In genomic region chr1:144413404-144414118, GRCh38 we compare ENCODE assay signal across 11 cellular contexts. TPM values are rescaled to one million over a fixed set of nuclear protein-coding genes. Genes with fewer than 3 reads are reported as not detected.
DNase-seq lines count a peak whose midpoint lies in the region; ATAC-seq, FAIRE-seq and TF ChIP-seq lines count a peak whose summit lies in the region.
"Not testable (repeated sequence)": the region's sequence is repeated elsewhere in the genome, so short reads cannot be mapped to it uniquely, and the experiment has no call there.
"Had no signal": no experiment of that assay in that cellular context is flagged by ENCODE, and none has a peak within 500 bp of the region (broad histone marks: within the 10 kb centered on the region; RNA-seq: fewer than 3 reads in every experiment).

No MANE protein-coding gene starts in this region.

- H3K4me2 ChIP-seq in GM12878 (ENCODE audit: control insufficient read depth, insufficient read depth): 0 out of 2 replicates have a peak overlapping the region, but pooled peaks have one; percentile 13

- in situ Hi-C loops in GM12878 (cut with MboI): not testable (repeated sequence)

- POLR2A ChIA-PET in activated B cell treated with CpG ODN at 0.5 μM for 24 hours (lab: Charles Lee); GM12878 (lab: Charles Lee): not testable (repeated sequence)

- H3K9me3 Mint-ChIP-seq in activated B cell treated with CpG ODN at 0.5 μM for 24 hours: not testable (repeated sequence)

- H3K27me3 Mint-ChIP-seq in activated B cell treated with CpG ODN at 0.5 μM for 24 hours: not testable (repeated sequence)

- CTCF ChIA-PET in activated B cell treated with CpG ODN at 0.5 μM for 24 hours (lab: Charles Lee); GM12878 (lab: Yijun Ruan, JAX): not testable (repeated sequence)

- not testable (repeated sequence) for H3K36me3 Mint-ChIP-seq in activated B cell treated with CpG ODN at 0.5 μM for 24 hours (ENCODE audit: low read depth)

- BruUV-seq in GM12878 (replicated peaks; lab: Mats Ljungman, UMichigan): not testable (repeated sequence)

- SMC1A ChIA-PET in GM12878 (lab: Charles Lee; ENCODE audit: uncharacterized antibody, unreplicated experiment): not testable (repeated sequence)

- not testable (repeated sequence) for TF ChIP-seq CTCF in activated B cell treated with CpG ODN at 0.5 μM for 24 hours (IDR thresholded peaks at IDR 0.05); GM12878 (IDR thresholded peaks at IDR 0.05 in 2 of 3, conservative IDR thresholded peaks at IDR 0.05 in 1 of 3; ENCODE audit: control insufficient read depth in 2 of 3, extremely low read depth in 1 of 3, insufficient read depth in 1 of 3, low read depth in 3 of 3, low read length in 3 of 3); esophagus squamous epithelium (IDR thresholded peaks at IDR 0.05); right lobe of liver (IDR thresholded peaks at IDR 0.05); prostate gland (IDR thresholded peaks at IDR 0.05)

- not testable (repeated sequence) for DNase-seq in activated B cell treated with CpG ODN at 0.5 μM for 24 hours; GM12878 (ENCODE audit: low read depth, low spot score); esophagus squamous epithelium (lab: John Stamatoyannopoulos, UW); right lobe of liver; prostate gland (ENCODE audit: low spot score)

- not testable (repeated sequence) for TF ChIP-seq RAD21 in GM12878 (IDR thresholded peaks at IDR 0.05; ENCODE audit: insufficient read depth, low read depth, low read length)

- 34% methylated on average over 8 of the region's 26 CpGs for WGBS in HUES64
- 40% methylated on average over 15 of the region's 26 CpGs for WGBS in GM12878 (ENCODE audit: insufficient coverage, insufficient replicate concordance, low lambda C conversion rate, missing lambda C conversion rate)
- 19 to 33% methylated on average over 2 to 3 of the region's 26 CpGs for WGBS in esophagus squamous epithelium, 2 donors
- WGBS in right lobe of liver (ENCODE audit: insufficient coverage, low coverage, low lambda C conversion rate, missing lambda C conversion rate): 66% methylated on average over 3 of the region's 26 CpGs
- WGBS in prostate gland: 23% methylated on average over 10 of the region's 26 CpGs
- 57% methylated on average over 14 of the region's 26 CpGs for WGBS in urinary bladder

- not testable (repeated sequence) for H4K20me1 ChIP-seq in GM12878 (ENCODE audit: control insufficient read depth, insufficient read depth)

- not testable (repeated sequence) for H3K9me3 ChIP-seq in HUES64 (ENCODE audit: insufficient read depth, low read depth, low read length); GM12878 (replicated peaks; ENCODE audit: control insufficient read depth, insufficient read depth, low read length); esophagus squamous epithelium; right lobe of liver; prostate gland

- not testable (repeated sequence) for TF ChIP-seq POLR2A in GM12878 (IDR thresholded peaks at IDR 0.05; ENCODE audit: low read depth, low read length); esophagus squamous epithelium (IDR thresholded peaks at IDR 0.05); right lobe of liver (IDR thresholded peaks at IDR 0.05); prostate gland (IDR thresholded peaks at IDR 0.05)

- not testable (repeated sequence) for TF ChIP-seq EP300 in GM12878 (IDR thresholded peaks at IDR 0.05; ENCODE audit: borderline replicate concordance in 1 of 2, control insufficient read depth in 1 of 2, low read depth in 2 of 2, low read length in 2 of 2)

- not testable (repeated sequence) for H3K27ac ChIP-seq in HUES64 (ENCODE audit: low read depth, low read length); GM12878 (ENCODE audit: control insufficient read depth, insufficient read depth); right lobe of liver; urinary bladder (ENCODE audit: low read depth)
- H3K27ac ChIP-seq in esophagus squamous epithelium: peak overlapping the region in 3 of 4 donors; percentile 75 to 89 (median 88)
- peak overlapping the region; percentile 86 to 93 for H3K27ac ChIP-seq in prostate gland

- not testable (repeated sequence) for H3K36me3 ChIP-seq in HUES64 (ENCODE audit: insufficient read depth, low read length); GM12878 (ENCODE audit: control insufficient read depth in 2 of 2, insufficient read depth in 2 of 2, low read length in 1 of 2); esophagus squamous epithelium; right lobe of liver; prostate gland; urinary bladder (ENCODE audit: insufficient read depth)

- H3K4me3 ChIP-seq in HUES64 (ENCODE audit: low read length) (peak overlapping the region; percentile 55), esophagus squamous epithelium (peak overlapping the region in 3 of 4 donors; percentile 51 to 62 (median 59)), right lobe of liver (peak overlapping the region; percentile 25 to 48 (median 47)), prostate gland (peak overlapping the region; percentile 40 to 41), urinary bladder (ENCODE audit: low read depth, low read length) (peak overlapping the region; percentile 31)
- H3K4me3 ChIP-seq in GM12878: not testable (repeated sequence)

- H3K27me3 ChIP-seq in HUES64 (ENCODE audit: insufficient read depth, low read length); GM12878 (replicated peaks in 1 of 2; ENCODE audit: control insufficient read depth in 2 of 2, insufficient read depth in 2 of 2, low read length in 1 of 2); esophagus squamous epithelium; right lobe of liver; prostate gland (replicated peaks; ENCODE audit: insufficient read depth): not testable (repeated sequence)

- RAD21 ChIA-PET in GM12878 (lab: Charles Lee; ENCODE audit: unreplicated experiment): not testable (repeated sequence)

- peak overlapping the region; percentile 88 for H3K4me3 Mint-ChIP-seq in activated B cell treated with CpG ODN at 0.5 μM for 24 hours

- not testable (repeated sequence) for H3K79me2 ChIP-seq in GM12878 (ENCODE audit: control insufficient read depth, insufficient read depth, low read length)

- not testable (repeated sequence) for H3K4me1 ChIP-seq in HUES64 (ENCODE audit: insufficient read depth, low read length); GM12878 (ENCODE audit: control insufficient read depth, insufficient read depth, low read length); esophagus squamous epithelium; right lobe of liver; prostate gland (replicated peaks); urinary bladder (ENCODE audit: insufficient read depth)

- H3K9ac ChIP-seq in HUES64 (ENCODE audit: low read depth, low read length); GM12878 (ENCODE audit: control insufficient read depth, insufficient read depth, low read length): not testable (repeated sequence)

- not testable (repeated sequence) for H2AFZ ChIP-seq in GM12878 (ENCODE audit: control insufficient read depth, low read depth, low read length)

- intact Hi-C loops in activated B cell treated with CpG ODN at 0.5 μM for 24 hours (cut with micrococcal nuclease); GM12878 (cut with micrococcal nuclease; ENCODE audit: unreplicated experiment); esophagus squamous epithelium (cut with DNase I); right lobe of liver (cut with DNase I); prostate gland (cut with DNase I): not testable (repeated sequence)

- FAIRE-seq in GM12878 (lab: Jason Lieb, UNC): not testable (repeated sequence)

- not testable (repeated sequence) for H3K4me1 Mint-ChIP-seq in activated B cell treated with CpG ODN at 0.5 μM for 24 hours

- H3K27ac Mint-ChIP-seq in activated B cell treated with CpG ODN at 0.5 μM for 24 hours: peak overlapping the region; percentile 93

- peak; percentile 17 for ATAC-seq in GM18502 (IDR thresholded peaks at IDR 0.05; ENCODE audit: poor library complexity, unreplicated experiment)
- ATAC-seq in activated B cell treated with CpG ODN at 0.5 μM for 24 hours (ENCODE audit: low read depth): peak; percentile 8
- ATAC-seq in GM12878: peak; percentile 11
- peak; percentile 5 to 32 (median 24) for ATAC-seq in right lobe of liver

RNA-seq across cellular contexts. Expression of gene PPIAL4E, which starts 40.1 kb away (rescaled TPM):
- not detected for polyA plus RNA-seq in HUES64 (2013, experiment 1 of 2)
- not detected for polyA plus RNA-seq in HUES64 (2013, experiment 2 of 2)
- total RNA-seq in activated B cell treated with CpG ODN at 0.5 μM for 24 hours (1.5 TPM in 2 replicates), GM12878 (2014; rRNA removed) (not detected in 2 replicates), GM12878 (2014; rRNA removed; fragmentation: Illumina TruSeq; extraction: Trizol) (not detected in 2 replicates), GM12878 (2021) (not detected in 2 replicates), esophagus squamous epithelium (not detected), right lobe of liver (not detected), prostate gland (not detected), urinary bladder (not detected)
- not detected in 2 replicates for total RNA-seq in GM12878 (2013; cell fraction: nucleolus; rRNA removed)
- not detected for polyA plus RNA-seq in GM12878 (2011; ENCODE audit: low read depth)
- polyA plus RNA-seq in GM12878 (2011; rRNA removed) (not detected in 2 replicates), GM12878 (2014; fragmentation: Illumina TruSeq; extraction: Trizol) (not detected in 2 replicates), GM12878 (2014; fragmentation: Nextera tagmentation; extraction: Ambion mirVana) (not detected), GM12878 (2014; rRNA removed) (not detected in 2 replicates), GM12878 (2016; fragmentation: Nextera tagmentation; extraction: Ambion mirVana) (not detected), urinary bladder (not detected)
- polyA plus RNA-seq in GM12878 (2011; cell fraction: cytosol; rRNA removed): not detected in 2 replicates
- polyA plus RNA-seq in GM12878 (2011; cell fraction: nucleus; rRNA removed): not detected in 2 replicates
- polyA plus RNA-seq in GM12878 (2012): not detected in 2 replicates
- not detected in 2 replicates for polyA minus RNA-seq in GM12878 (2011; rRNA and poly(A)+ RNA removed)
- polyA minus RNA-seq in GM12878 (2011; cell fraction: cytosol; rRNA and poly(A)+ RNA removed): not detected in 2 replicates
- not detected in 2 replicates for polyA minus RNA-seq in GM12878 (2011; cell fraction: nucleus; rRNA and poly(A)+ RNA removed)
- total RNA-seq: foreskin keratinocyte, liver, M059J had no signal
- polyA plus RNA-seq: foreskin keratinocyte, liver had no signal

RNA-seq across cellular contexts. Expression of gene NBPF15, which starts 47.9 kb away (rescaled TPM):
- polyA plus RNA-seq in HUES64 (2013, experiment 1 of 2): 11.3 TPM
- 15.8 TPM for polyA plus RNA-seq in HUES64 (2013, experiment 2 of 2)
- total RNA-seq in activated B cell treated with CpG ODN at 0.5 μM for 24 hours (48.8 and 62.9 TPM in 2 replicates), GM12878 (2014; rRNA removed) (16.7 and 18.4 TPM in 2 replicates), GM12878 (2014; rRNA removed; fragmentation: Illumina TruSeq; extraction: Trizol) (16.9 and 17.7 TPM in 2 replicates), GM12878 (2021) (18.7 and 24.0 TPM in 2 replicates), esophagus squamous epithelium (10 to 100 TPM in 1 of 4 donors, 1 to 10 TPM in 3; 7.7 to 16.6 (median 9.7) TPM), right lobe of liver (10 to 100 TPM; 16.1 to 52.4 (median 28.7) TPM), prostate gland (10 to 100 TPM; 16.9 to 18.1 TPM), urinary bladder (47.6 TPM)
- total RNA-seq in GM12878 (2013; cell fraction: nucleolus; rRNA removed): 67.6 and 69.0 TPM in 2 replicates
- polyA plus RNA-seq in GM12878 (2011; ENCODE audit: low read depth): 12.3 TPM
- polyA plus RNA-seq in GM12878 (2011; rRNA removed) (35.1 and 36.9 TPM in 2 replicates), GM12878 (2014; fragmentation: Illumina TruSeq; extraction: Trizol) (20.1 and 35.5 TPM in 2 replicates), GM12878 (2014; fragmentation: Nextera tagmentation; extraction: Ambion mirVana) (1 to 10 TPM; 3.2 to 5.6 TPM), GM12878 (2014; rRNA removed) (21.7 and 28.6 TPM in 2 replicates), GM12878 (2016; fragmentation: Nextera tagmentation; extraction: Ambion mirVana) (10 to 100 TPM in 1 of 2 experiments, 1 to 10 TPM in 1; 9.9 to 10.1 TPM), urinary bladder (18.1 TPM)
- polyA plus RNA-seq in GM12878 (2011; cell fraction: cytosol; rRNA removed): 19.7 and 25.5 TPM in 2 replicates
- 92.5 and 96.3 TPM in 2 replicates for polyA plus RNA-seq in GM12878 (2011; cell fraction: nucleus; rRNA removed)
- 20.1 and 23.3 TPM in 2 replicates for polyA plus RNA-seq in GM12878 (2012)
- 29.2 and 39.1 TPM in 2 replicates for polyA minus RNA-seq in GM12878 (2011; rRNA and poly(A)+ RNA removed)
- 7.5 and 9.1 TPM in 2 replicates for polyA minus RNA-seq in GM12878 (2011; cell fraction: cytosol; rRNA and poly(A)+ RNA removed)
- 21.5 and 33.3 TPM in 2 replicates for polyA minus RNA-seq in GM12878 (2011; cell fraction: nucleus; rRNA and poly(A)+ RNA removed)
